In genomic region chr5:156815988-156816599, GRCh38 we compare ENCODE assay signal across 8 cellular contexts. TPM values are rescaled to one million over a fixed set of nuclear protein-coding genes. Genes with fewer than 3 reads are reported as not detected.
DNase-seq lines count a peak whose midpoint lies in the region; ATAC-seq and TF ChIP-seq lines count a peak whose summit lies in the region.

No MANE protein-coding gene starts in this region.

- H3K4me1 Mint-ChIP-seq in activated T-helper 1 cell treated with anti-CD3 and anti-CD28 coated beads, Interleukin-12 subunit alpha, Interleukin-12 subunit beta, Interleukin-2, Interleukin-4 antibody, amounts not matched to agents 30 ng/mL and 10 ng/mL and 1 ng/mL, durations not matched to agents 14 hours and 24 hours and 36 hours (ENCODE audit: low read depth) = peaks cover 33% of the 10 kb centered on the region

- H3K36me3 Mint-ChIP-seq in activated T-helper 1 cell treated with anti-CD3 and anti-CD28 coated beads, Interleukin-12 subunit alpha, Interleukin-12 subunit beta, Interleukin-2, Interleukin-4 antibody, amounts not matched to agents 30 ng/mL and 10 ng/mL and 1 ng/mL, durations not matched to agents 14 hours and 24 hours and 36 hours (ENCODE audit: low read depth) = peaks cover 2% of the 10 kb centered on the region

- no peak overlapping the region for H3K4me3 Mint-ChIP-seq in activated T-helper 1 cell treated with anti-CD3 and anti-CD28 coated beads, Interleukin-12 subunit alpha, Interleukin-12 subunit beta, Interleukin-2, Interleukin-4 antibody, amounts not matched to agents 30 ng/mL and 10 ng/mL and 1 ng/mL, durations not matched to agents 14 hours and 24 hours and 36 hours

- H3K27me3 Mint-ChIP-seq in activated T-helper 1 cell treated with anti-CD3 and anti-CD28 coated beads, Interleukin-12 subunit alpha, Interleukin-12 subunit beta, Interleukin-2, Interleukin-4 antibody, amounts not matched to agents 30 ng/mL and 10 ng/mL and 1 ng/mL, durations not matched to agents 14 hours and 24 hours and 36 hours (ENCODE audit: insufficient read depth) = no peaks in the 10 kb centered on the region

- H3K9me3 Mint-ChIP-seq in activated T-helper 1 cell treated with anti-CD3 and anti-CD28 coated beads, Interleukin-12 subunit alpha, Interleukin-12 subunit beta, Interleukin-2, Interleukin-4 antibody, amounts not matched to agents 30 ng/mL and 10 ng/mL and 1 ng/mL, durations not matched to agents 14 hours and 24 hours and 36 hours = no peaks in the 10 kb centered on the region

- peak; percentile 64 for TF ChIP-seq CTCF in LNCaP clone FGC (IDR thresholded peaks at IDR 0.05; ENCODE audit: control insufficient read depth, extremely low read depth, insufficient read depth)

- DNase-seq in NOMO-1 (lab: John Stamatoyannopoulos, UW; ENCODE audit: unreplicated experiment in 2 of 2) (peak; percentile 11 to 37), NOMO-1 treated with dmso at 0.1 percent for 144 hours (lab: John Stamatoyannopoulos, UW; ENCODE audit: unreplicated experiment) (no peak), LNCaP clone FGC (ENCODE audit: low read depth) (no peak), kidney glomerular epithelial cell (lab: John Stamatoyannopoulos, UW) (peak; percentile 23)
- peak; percentile 45 for DNase-seq in activated T-helper 1 cell treated with anti-CD3 and anti-CD28 coated beads, Interleukin-12 subunit alpha, Interleukin-12 subunit beta, Interleukin-2, Interleukin-4 antibody, amounts not matched to agents 30 ng/mL and 10 ng/mL and 1 ng/mL, durations not matched to agents 14 hours and 24 hours and 36 hours (ENCODE audit: low spot score)

- H3K4me3 ChIP-seq in LNCaP clone FGC (ENCODE audit: low read depth, low read length) = no peak overlapping the region

- ATAC-seq in GM19463 (IDR thresholded peaks at IDR 0.05; ENCODE audit: unreplicated experiment) (peak; percentile 78), HG03139 (IDR thresholded peaks at IDR 0.05; ENCODE audit: unreplicated experiment) (no peak), HG02973 (IDR thresholded peaks at IDR 0.05; ENCODE audit: unreplicated experiment) (no peak)

- no peak overlapping the region for H3K27ac Mint-ChIP-seq in activated T-helper 1 cell treated with anti-CD3 and anti-CD28 coated beads, Interleukin-12 subunit alpha, Interleukin-12 subunit beta, Interleukin-2, Interleukin-4 antibody, amounts not matched to agents 30 ng/mL and 10 ng/mL and 1 ng/mL, durations not matched to agents 14 hours and 24 hours and 36 hours

- intact Hi-C loops in activated T-helper 1 cell treated with anti-CD3 and anti-CD28 coated beads, Interleukin-12 subunit alpha, Interleukin-12 subunit beta, Interleukin-2, Interleukin-4 antibody, amounts not matched to agents 30 ng/mL and 10 ng/mL and 1 ng/mL, durations not matched to agents 14 hours and 24 hours and 36 hours (cut with micrococcal nuclease) = loop anchor here (1.0 to 10.0 kb wide), 7 partner anchors 97 to 1199 kb away; no protein-coding TSS in a partner anchor

RNA-seq across cellular contexts. Expression of gene PPP1R2B, which starts 34.0 kb away (rescaled TPM):
- total RNA-seq in activated T-helper 1 cell treated with anti-CD3 and anti-CD28 coated beads, Interleukin-12 subunit alpha, Interleukin-12 subunit beta, Interleukin-2, Interleukin-4 antibody, amounts not matched to agents 30 ng/mL and 10 ng/mL and 1 ng/mL, durations not matched to agents 14 hours and 24 hours and 36 hours = 0.39 and 0.86 TPM in 2 replicates

Comparison
In these comparisons a context has a peak if more than half of its experiments do, and no peak if none do; other contexts are left out.
1. DNase-seq: peak in NOMO-1 (2 of 2), activated T-helper 1 cell treated with anti-CD3 and anti-CD28 coated beads, Interleukin-12 subunit alpha, Interleukin-12 subunit beta, Interleukin-2, Interleukin-4 antibody, amounts not matched to agents 30 ng/mL and 10 ng/mL and 1 ng/mL, durations not matched to agents 14 hours and 24 hours and 36 hours (single experiment) and kidney glomerular epithelial cell (single experiment); none in NOMO-1 treated with dmso at 0.1 percent for 144 hours (single experiment) and LNCaP clone FGC (single experiment).